Comparison of ENCODE assay signal across 8 cellular contexts in the genomic region with DNA sequence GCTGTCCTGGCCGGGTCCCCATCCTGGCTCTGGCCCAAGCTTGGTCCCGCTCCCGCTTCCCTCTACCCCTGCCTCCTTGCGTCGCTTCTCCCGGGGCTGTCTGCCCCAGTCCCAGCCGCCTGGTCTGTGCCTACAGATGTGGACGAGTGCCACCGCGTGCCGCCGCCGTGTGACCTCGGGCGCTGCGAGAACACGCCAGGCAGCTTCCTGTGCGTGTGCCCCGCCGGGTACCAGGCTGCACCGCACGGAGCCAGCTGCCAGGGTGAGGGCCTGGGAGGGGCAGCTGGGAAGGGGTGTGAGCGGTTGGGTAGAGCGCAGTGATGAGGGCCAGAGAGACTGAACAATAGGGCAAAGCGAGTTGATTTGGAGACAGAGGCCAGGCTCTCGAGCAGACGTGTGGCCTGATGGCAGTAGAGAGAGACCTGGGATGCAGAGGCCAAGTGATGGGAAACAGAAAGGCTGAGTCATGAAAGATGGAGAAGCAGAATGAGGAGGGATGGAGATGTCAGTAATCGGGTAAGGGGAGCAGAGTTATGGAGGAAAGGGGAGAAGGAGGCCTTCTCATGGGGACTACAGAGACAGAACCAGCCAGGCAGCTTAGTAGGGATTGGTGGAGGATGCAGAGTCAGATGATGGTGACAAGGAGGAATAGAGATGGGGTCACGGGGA. TPM values are rescaled to one million over a fixed set of nuclear protein-coding genes. Genes with fewer than 3 reads are reported as not detected.
DNase-seq lines count a peak whose midpoint lies in the region; ATAC-seq and TF ChIP-seq lines count a peak whose summit lies in the region.

No MANE protein-coding gene starts in this region.

- no peaks in the 10 kb centered on the region for H3K27me3 Mint-ChIP-seq in activated CD4-positive, alpha-beta memory T cell treated with anti-CD3 and anti-CD28 coated beads, Interleukin-2, amount 10 ng/mL, durations not matched to agents 7 days and 5 days
- H3K27me3 Mint-ChIP-seq in nephron (ENCODE audit: low read depth): peaks cover 40% of the 10 kb centered on the region

- H3K27ac ChIP-seq in A673 (ENCODE audit: low read depth, low read length, poor library complexity, severe bottlenecking): no peak overlapping the region

- H3K4me3 Mint-ChIP-seq in activated CD4-positive, alpha-beta memory T cell treated with anti-CD3 and anti-CD28 coated beads, Interleukin-2, amount 10 ng/mL, durations not matched to agents 7 days and 5 days: peak overlapping the region; percentile 77
- peak overlapping the region; percentile 53 to 70 (median 69) for H3K4me3 Mint-ChIP-seq in nephron

- TF ChIP-seq CTCF in A673 (conservative IDR thresholded peaks at IDR 0.05; ENCODE audit: low read depth, low read length) (no peak), epithelial cell of proximal tubule (conservative IDR thresholded peaks at IDR 0.05; ENCODE audit: low read depth, low read length) (no peak), nephron (IDR thresholded peaks at IDR 0.05; ENCODE audit: unreplicated experiment in 3 of 3) (no peak)

- peaks cover 17% of the 10 kb centered on the region for H3K36me3 Mint-ChIP-seq in activated CD4-positive, alpha-beta memory T cell treated with anti-CD3 and anti-CD28 coated beads, Interleukin-2, amount 10 ng/mL, durations not matched to agents 7 days and 5 days (ENCODE audit: low read depth)
- peaks cover 25% of the 10 kb centered on the region for H3K36me3 Mint-ChIP-seq in nephron (ENCODE audit: low read depth)

- BruUV-seq in A673 (replicated peaks; lab: Mats Ljungman, UMichigan): no TSS peak

- intact Hi-C loops in A673 (cut with micrococcal nuclease; ENCODE audit: unreplicated experiment): no loop called here

- H3K9me3 Mint-ChIP-seq in activated CD4-positive, alpha-beta memory T cell treated with anti-CD3 and anti-CD28 coated beads, Interleukin-2, amount 10 ng/mL, durations not matched to agents 7 days and 5 days: no peaks in the 10 kb centered on the region
- no peaks in the 10 kb centered on the region for H3K9me3 Mint-ChIP-seq in nephron

- H3K4me1 ChIP-seq in A673 (ENCODE audit: insufficient read depth, low read length, poor library complexity, severe bottlenecking): peaks cover 31% of the 10 kb centered on the region

- H3K4me1 Mint-ChIP-seq in activated CD4-positive, alpha-beta memory T cell treated with anti-CD3 and anti-CD28 coated beads, Interleukin-2, amount 10 ng/mL, durations not matched to agents 7 days and 5 days: peaks cover 76% of the 10 kb centered on the region
- H3K4me1 Mint-ChIP-seq in nephron: peaks cover 40% of the 10 kb centered on the region

- peak overlapping the region; percentile 96 for H3K27ac Mint-ChIP-seq in activated CD4-positive, alpha-beta memory T cell treated with anti-CD3 and anti-CD28 coated beads, Interleukin-2, amount 10 ng/mL, durations not matched to agents 7 days and 5 days
- H3K27ac Mint-ChIP-seq in nephron: peak overlapping the region; percentile 11 to 85 (median 41)

- DNase-seq in A673 (ENCODE audit: low spot score): no peak
- peak; percentile 16 to 53 for DNase-seq in Kasumi-1 (lab: John Stamatoyannopoulos, UW)
- DNase-seq in activated CD4-positive, alpha-beta memory T cell treated with anti-CD3 and anti-CD28 coated beads, Interleukin-2, amount 10 ng/mL, durations not matched to agents 7 days and 5 days: peak; percentile 71
- no peak for DNase-seq in epithelial cell of proximal tubule (ENCODE audit: low read depth)
- DNase-seq in HK-2 (ENCODE audit: unreplicated experiment): no peak
- DNase-seq in GDM1 (lab: John Stamatoyannopoulos, UW): no peak

- H3K27me3 ChIP-seq in A673 (replicated peaks; ENCODE audit: insufficient read depth, low read depth, low read length, poor library complexity): no peaks in the 10 kb centered on the region

- peaks cover under 1% of the 10 kb centered on the region for H3K36me3 ChIP-seq in A673 (ENCODE audit: insufficient read depth, low read length, poor library complexity, severe bottlenecking)

- ATAC-seq in HG02678 (IDR thresholded peaks at IDR 0.05; ENCODE audit: unreplicated experiment): no peak

- CTCF ChIA-PET in A673 (lab: Charles Lee): interaction anchor here (0.6 kb wide), 1 partner anchor 9 kb away, joined by 5 read pairs; no protein-coding TSS in a partner anchor
- CTCF ChIA-PET in activated CD4-positive, alpha-beta memory T cell treated with anti-CD3 and anti-CD28 coated beads, Interleukin-2, amount 10 ng/mL, durations not matched to agents 7 days and 5 days (lab: Charles Lee): interaction anchor here (1.3 to 1.9 kb wide), 4 partner anchors 12 to 188 kb away, joined by 3 to 11 read pairs (median 8); a partner anchor contains a TSS

- H3K4me3 ChIP-seq in A673 (ENCODE audit: low read depth, low read length, poor library complexity, severe bottlenecking): peak overlapping the region; percentile 43
- H3K4me3 ChIP-seq in epithelial cell of proximal tubule (ENCODE audit: low read depth, low read length): peak overlapping the region; percentile 34

- POLR2A ChIA-PET in A673 (lab: Charles Lee; ENCODE audit: low non-redundant PET): no interaction called here
- POLR2A ChIA-PET in activated CD4-positive, alpha-beta memory T cell treated with anti-CD3 and anti-CD28 coated beads, Interleukin-2, amount 10 ng/mL, durations not matched to agents 7 days and 5 days (lab: Charles Lee): interaction anchor here (0.6 to 2.2 kb wide), 13 partner anchors 10 to 653 kb away, joined by 3 to 10 read pairs (median 6); a partner anchor contains a TSS

- no peaks in the 10 kb centered on the region for H3K9me3 ChIP-seq in A673 (ENCODE audit: low read depth, low read length, poor library complexity, severe bottlenecking)

RNA-seq across cellular contexts. Expression of a gene that starts 9.4 kb away (rescaled TPM):
- total RNA-seq in A673 (2021): 139 and 178 TPM in 2 replicates
- total RNA-seq in activated CD4-positive, alpha-beta memory T cell treated with anti-CD3 and anti-CD28 coated beads, Interleukin-2, amount 10 ng/mL, durations not matched to agents 7 days and 5 days: 100 to 1,000 TPM; 121 to 122 TPM
- 24.4 and 149 TPM in 2 replicates for total RNA-seq in epithelial cell of proximal tubule

RNA-seq across cellular contexts. Expression of a gene that starts 33.9 kb away (rescaled TPM):
- total RNA-seq in A673 (2021) (85.5 and 110 TPM in 2 replicates), epithelial cell of proximal tubule (108 and 113 TPM in 2 replicates)
- total RNA-seq in activated CD4-positive, alpha-beta memory T cell treated with anti-CD3 and anti-CD28 coated beads, Interleukin-2, amount 10 ng/mL, durations not matched to agents 7 days and 5 days: 100 to 1,000 TPM; 139 to 150 TPM

Comparison
In these comparisons a context has a peak if more than half of its experiments do, and no peak if none do; other contexts are left out.
1. DNase-seq: peak in Kasumi-1 (2 of 2) and activated CD4-positive, alpha-beta memory T cell treated with anti-CD3 and anti-CD28 coated beads, Interleukin-2, amount 10 ng/mL, durations not matched to agents 7 days and 5 days (single experiment); none in A673 (single experiment), epithelial cell of proximal tubule (single experiment), HK-2 (single experiment) and GDM1 (single experiment).